In the genomic region with DNA sequence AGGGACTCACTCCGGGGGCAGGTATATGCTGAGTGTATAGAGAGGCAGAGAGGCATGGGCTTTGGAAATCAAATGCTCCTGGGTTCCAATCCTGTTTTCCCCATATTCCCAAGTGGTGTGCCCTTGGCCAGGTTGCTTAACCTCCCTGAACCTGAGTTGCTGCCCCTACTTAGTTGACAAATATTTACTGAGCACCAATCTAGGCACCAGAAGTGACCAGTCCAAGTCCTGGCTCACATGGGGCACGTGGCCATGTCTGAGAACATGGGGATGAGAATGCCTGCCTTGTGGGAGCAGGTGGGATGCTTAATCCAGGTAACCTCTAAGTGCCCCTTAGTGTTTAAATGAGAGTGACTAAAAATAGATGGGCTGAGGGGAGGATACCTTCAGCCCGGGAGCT, we compare ENCODE assay signal across 8 cellular contexts. TPM values are rescaled to one million over a fixed set of nuclear protein-coding genes. Genes with fewer than 3 reads are reported as not detected.
DNase-seq lines count a peak whose midpoint lies in the region; ATAC-seq and TF ChIP-seq lines count a peak whose summit lies in the region.

No MANE protein-coding gene starts in this region.

- H3K27me3 ChIP-seq in tibial artery = no peaks in the 10 kb centered on the region

- peaks cover 55% of the 10 kb centered on the region for H3K36me3 Mint-ChIP-seq in activated CD4-positive, alpha-beta T cell treated with anti-CD3 and anti-CD28 coated beads for 36 hours (ENCODE audit: low read depth)
- peaks cover 3% of the 10 kb centered on the region for H3K36me3 Mint-ChIP-seq in activated naive CD8-positive, alpha-beta T cell
- no peaks in the 10 kb centered on the region for H3K36me3 Mint-ChIP-seq in immature natural killer cell

- peaks cover 0 to 79% (median 69%) of the 10 kb centered on the region in 4 donors for H3K4me1 ChIP-seq in tibial artery

- CTCF ChIA-PET in activated CD4-positive, alpha-beta T cell treated with anti-CD3 and anti-CD28 coated beads for 36 hours (lab: Charles Lee) = interaction anchor here (0.7 to 1.8 kb wide), 4 partner anchors 14 to 104 kb away, joined by 3 to 7 read pairs (median 4); no protein-coding TSS in a partner anchor

- H3K9me3 ChIP-seq in tibial artery = no peaks in the 10 kb centered on the region

- peak overlapping the region in 1 of 2 donors; percentile 90 for H3K27ac ChIP-seq in tibial artery

- H3K9me3 Mint-ChIP-seq in activated CD4-positive, alpha-beta T cell treated with anti-CD3 and anti-CD28 coated beads for 36 hours (ENCODE audit: low read depth) = no peaks in the 10 kb centered on the region
- no peaks in the 10 kb centered on the region for H3K9me3 Mint-ChIP-seq in activated naive CD8-positive, alpha-beta T cell (ENCODE audit: low read depth)
- no peaks in the 10 kb centered on the region for H3K9me3 Mint-ChIP-seq in immature natural killer cell
- H3K9me3 Mint-ChIP-seq in stimulated activated naive CD8-positive, alpha-beta T cell treated with anti-CD3 and anti-CD28 coated beads, Interleukin-15, amount 100 ng/mL, for 72 hours = no peaks in the 10 kb centered on the region

- H3K4me3 ChIP-seq in tibial artery = no peak overlapping the region

- H3K4me3 Mint-ChIP-seq in activated CD4-positive, alpha-beta T cell treated with anti-CD3 and anti-CD28 coated beads for 36 hours = peak overlapping the region; percentile 93
- peak overlapping the region; percentile 88 for H3K4me3 Mint-ChIP-seq in activated naive CD8-positive, alpha-beta T cell
- peak overlapping the region; percentile 57 to 76 (median 63) for H3K4me3 Mint-ChIP-seq in immature natural killer cell
- peak overlapping the region; percentile 81 to 91 for H3K4me3 Mint-ChIP-seq in stimulated activated naive CD8-positive, alpha-beta T cell treated with anti-CD3 and anti-CD28 coated beads, Interleukin-15, amount 100 ng/mL, for 72 hours

- peaks cover 44% of the 10 kb centered on the region for H3K4me1 Mint-ChIP-seq in activated CD4-positive, alpha-beta T cell treated with anti-CD3 and anti-CD28 coated beads for 36 hours
- peaks cover 58% of the 10 kb centered on the region for H3K4me1 Mint-ChIP-seq in activated naive CD8-positive, alpha-beta T cell (ENCODE audit: low read depth)
- H3K4me1 Mint-ChIP-seq in immature natural killer cell = peaks cover 34 to 39% of the 10 kb centered on the region in 2 donors
- peaks cover 72% of the 10 kb centered on the region for H3K4me1 Mint-ChIP-seq in stimulated activated naive CD8-positive, alpha-beta T cell treated with anti-CD3 and anti-CD28 coated beads, Interleukin-15, amount 100 ng/mL, for 72 hours

- peaks cover 0 to 17% (median 16%) of the 10 kb centered on the region in 3 donors for H3K36me3 ChIP-seq in tibial artery

- H3K27ac Mint-ChIP-seq in activated CD4-positive, alpha-beta T cell treated with anti-CD3 and anti-CD28 coated beads for 36 hours = peak overlapping the region; percentile 92
- H3K27ac Mint-ChIP-seq in activated naive CD8-positive, alpha-beta T cell = peak overlapping the region; percentile 94
- H3K27ac Mint-ChIP-seq in immature natural killer cell = peak overlapping the region; percentile 86 to 98 (median 90)
- H3K27ac Mint-ChIP-seq in stimulated activated naive CD8-positive, alpha-beta T cell treated with anti-CD3 and anti-CD28 coated beads, Interleukin-15, amount 100 ng/mL, for 72 hours = peak overlapping the region; percentile 37 to 92

- no peaks in the 10 kb centered on the region for H3K27me3 Mint-ChIP-seq in activated CD4-positive, alpha-beta T cell treated with anti-CD3 and anti-CD28 coated beads for 36 hours
- H3K27me3 Mint-ChIP-seq in activated naive CD8-positive, alpha-beta T cell = no peaks in the 10 kb centered on the region
- H3K27me3 Mint-ChIP-seq in immature natural killer cell (ENCODE audit: low read depth in 3 of 3) = peaks cover 3 to 12% (median 11%) of the 10 kb centered on the region in 3 donors
- peaks cover under 1% of the 10 kb centered on the region for H3K27me3 Mint-ChIP-seq in stimulated activated naive CD8-positive, alpha-beta T cell treated with anti-CD3 and anti-CD28 coated beads, Interleukin-15, amount 100 ng/mL, for 72 hours

- no peak for ATAC-seq in activated CD4-positive, alpha-beta T cell treated with anti-CD3 and anti-CD28 coated beads for 36 hours
- ATAC-seq in stimulated activated naive CD8-positive, alpha-beta T cell treated with anti-CD3 and anti-CD28 coated beads, Interleukin-15, amount 100 ng/mL, for 72 hours = no peak

- DNase-seq in activated CD4-positive, alpha-beta T cell treated with anti-CD3 and anti-CD28 coated beads for 36 hours = no peak
- DNase-seq in activated CD4-positive, alpha-beta T cell treated with anti-CD3 and anti-CD28 coated beads, Interleukin-2, amount 50 U/mL, for 1 hour = no peak
- no peak for DNase-seq in immature natural killer cell
- no peak for DNase-seq in stimulated activated naive CD8-positive, alpha-beta T cell treated with anti-CD3 and anti-CD28 coated beads, Interleukin-15, amount 100 ng/mL, for 72 hours
- DNase-seq in NCI-H2081 treated with DMSO at 0.1 percent for 48 hours (lab: John Stamatoyannopoulos, UW) = no peak
- DNase-seq in OCI-M2 (lab: John Stamatoyannopoulos, UW; ENCODE audit: unreplicated experiment) = no peak
- no peak for DNase-seq in tibial artery

- POLR2A ChIA-PET in activated CD4-positive, alpha-beta T cell treated with anti-CD3 and anti-CD28 coated beads for 36 hours (lab: Charles Lee) = interaction anchor here (0.7 to 2.1 kb wide), 11 partner anchors 10 to 896 kb away, joined by 3 to 11 read pairs (median 4); no protein-coding TSS in a partner anchor

- intact Hi-C loops in activated CD4-positive, alpha-beta T cell treated with anti-CD3 and anti-CD28 coated beads for 36 hours (cut with DNase I, micrococcal nuclease) = loop anchor here (1.0 to 5.0 kb wide), 7 partner anchors 29 to 419 kb away; no protein-coding TSS in a partner anchor
- intact Hi-C loops in tibial artery (cut with DNase I; ENCODE audit: low total_unique reads) = no loop called here

- TF ChIP-seq CTCF in tibial artery (IDR thresholded peaks at IDR 0.05) = no peak

RNA-seq across cellular contexts. Expression of a gene that starts 4.2 kb away (rescaled TPM):
- 100 to 1,000 TPM; 150 to 162 TPM for total RNA-seq in activated CD4-positive, alpha-beta T cell treated with anti-CD3 and anti-CD28 coated beads for 36 hours
- 10 to 100 TPM in 2 of 3 donors, 1 to 10 TPM in 1; 9.0 to 15.4 (median 10.6) TPM for polyA plus RNA-seq in immature natural killer cell

RNA-seq across cellular contexts. Expression of a gene that starts 22.7 kb away (rescaled TPM):
- total RNA-seq in activated CD4-positive, alpha-beta T cell treated with anti-CD3 and anti-CD28 coated beads for 36 hours = 10 to 100 TPM; 73.3 to 75.0 TPM
- polyA plus RNA-seq in immature natural killer cell = 10 to 100 TPM; 17.0 to 27.5 (median 27.2) TPM
